Comparison of ENCODE assay signal across 8 cellular contexts in the genomic region with DNA sequence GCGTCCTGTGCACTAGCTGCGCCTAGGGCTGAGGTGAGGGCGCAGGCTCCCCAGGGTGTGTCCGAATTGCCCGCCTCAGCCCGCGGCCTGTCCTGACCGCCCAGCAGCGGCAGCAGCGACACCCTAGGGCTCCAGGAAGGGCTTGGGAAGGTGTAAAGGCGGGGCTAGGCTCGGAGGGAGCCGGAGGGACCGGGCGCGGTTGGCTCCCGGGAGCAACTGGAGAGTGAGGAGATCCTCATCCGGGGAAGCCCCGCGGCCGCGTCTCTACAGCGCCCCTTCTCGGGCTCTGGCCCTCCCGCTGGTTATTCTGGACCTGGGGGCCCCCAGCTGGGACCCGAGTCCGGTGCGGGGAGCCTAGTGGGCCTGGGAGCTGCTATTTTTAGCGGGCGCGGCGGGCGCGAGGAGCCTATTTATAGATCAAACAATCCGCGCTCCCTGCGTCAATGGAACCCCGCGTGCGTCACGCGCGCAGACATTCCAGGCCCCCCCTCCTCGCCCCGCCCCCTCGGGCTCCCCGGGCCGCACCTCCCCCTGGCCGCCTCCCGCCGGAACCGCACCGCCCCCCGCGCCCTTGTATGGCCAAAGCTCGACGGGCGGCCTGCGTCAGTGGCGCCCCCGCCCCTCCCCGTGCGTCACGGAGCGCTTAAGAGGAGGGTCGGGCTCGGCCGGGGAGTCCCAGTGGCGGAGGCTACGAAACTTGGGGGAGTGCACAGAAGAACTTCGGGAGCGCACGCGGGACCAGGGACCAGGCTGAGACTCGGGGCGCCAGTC. TPM values are rescaled to one million over a fixed set of nuclear protein-coding genes. Genes with fewer than 3 reads are reported as not detected.
DNase-seq lines count a peak whose midpoint lies in the region; TF ChIP-seq lines count a peak whose summit lies in the region.

Gene NR4A1 (plus strand): TSS at position 672 of the 771 bp plus-strand sequence. CDS start 2,887 bp downstream, outside the sequence.

- H4K20me1 ChIP-seq in Loucy (ENCODE audit: insufficient read depth, low read length, poor library complexity, severe bottlenecking) (no peaks in the 10 kb centered on the region), osteoblast (ENCODE audit: insufficient read depth, low read length) (peaks cover 8% of the 10 kb centered on the region)

- H3K4me1 ChIP-seq in Loucy (ENCODE audit: insufficient read depth, low read length, poor library complexity, severe bottlenecking) (peaks cover 28% of the 10 kb centered on the region), osteoblast (ENCODE audit: insufficient read depth, low read length) (peaks cover 22% of the 10 kb centered on the region)

- H3F3A ChIP-seq in Loucy (ENCODE audit: low read depth), result no peaks in the 10 kb centered on the region

- peak within 1 kb of the TSS; percentile 95 for H3K4me2 ChIP-seq in Loucy (ENCODE audit: low read depth, low read length, poor library complexity, severe bottlenecking)
- H3K4me2 ChIP-seq in osteoblast (ENCODE audit: insufficient read depth, low read length), result peak within 1 kb of the TSS; percentile 94

- H3K9me3 ChIP-seq in Loucy (ENCODE audit: insufficient read depth, low read depth, low read length) (no peaks in the 10 kb centered on the region), osteoblast (ENCODE audit: low read depth, low read length) (no peaks in the 10 kb centered on the region)

- H3K36me3 ChIP-seq in Loucy (ENCODE audit: insufficient read depth, low read length) (no peaks in the 10 kb centered on the region), osteoblast (ENCODE audit: insufficient read depth, low read length) (peaks cover 12% of the 10 kb centered on the region)

- H3K27me3 ChIP-seq in Loucy (ENCODE audit: insufficient read depth, low read length, poor library complexity, severe bottlenecking), result no peaks in the 10 kb centered on the region
- no peaks in the 10 kb centered on the region for H3K27me3 ChIP-seq in osteoblast (ENCODE audit: insufficient read depth, low read length)

- H2AFZ ChIP-seq in Loucy (ENCODE audit: low read length), result peak within 1 kb of the TSS; percentile 97
- peak within 1 kb of the TSS; percentile 15 for H2AFZ ChIP-seq in osteoblast (ENCODE audit: low read length)

- H3K27ac ChIP-seq in osteoblast (ENCODE audit: low read depth, low read length), result peak within 1 kb of the TSS; percentile 95
- peak within 1 kb of the TSS; percentile 83 for H3K27ac ChIP-seq in temporal lobe (ENCODE audit: low read depth, low read length)

- DNase-seq in GDM1 (lab: John Stamatoyannopoulos, UW), result peak; percentile 60
- DNase-seq in GOT3 (lab: John Stamatoyannopoulos, UW), result peak; percentile 88
- peak; percentile 73 for DNase-seq in SK-N-DZ (ENCODE audit: low spot score)
- peak; percentile 100 for DNase-seq in activated naive CD4-positive, alpha-beta T cell treated with anti-CD3 and anti-CD28 coated beads, Interleukin-2, amount 50 U/mL, for 16 hours
- peak; percentile 87 for DNase-seq in globus pallidus (ENCODE audit: low spot score)
- peak; percentile 99 for DNase-seq in osteoblast (ENCODE audit: insufficient read length, low spot score, missing footprints)

- TF ChIP-seq CTCF in Loucy (conservative IDR thresholded peaks at IDR 0.05; ENCODE audit: low read length) (no peak; the same call in 1 of the 2 replicates), osteoblast (IDR thresholded peaks at IDR 0.05; ENCODE audit: extremely low read depth, low read depth, low read length) (peak; percentile 40)

- H3K9me2 ChIP-seq in Loucy (replicated peaks; ENCODE audit: low read depth, low read length), result no peaks in the 10 kb centered on the region

- peak within 1 kb of the TSS; percentile 84 for H3K9ac ChIP-seq in Loucy (ENCODE audit: low read depth, low read length, poor library complexity, severe bottlenecking)

- H3K79me2 ChIP-seq in Loucy (ENCODE audit: insufficient read depth, low read length) (no peaks in the 10 kb centered on the region), osteoblast (ENCODE audit: insufficient read depth, low read length) (peaks cover 22% of the 10 kb centered on the region)

- peak within 1 kb of the TSS; percentile 85 for H3K4me3 ChIP-seq in Loucy (ENCODE audit: low read length, poor library complexity, severe bottlenecking)
- H3K4me3 ChIP-seq in osteoblast (ENCODE audit: insufficient read depth, low read length), result peak within 1 kb of the TSS; percentile 75

RNA-seq across cellular contexts. Expression of gene NR4A1, which starts in this region (rescaled TPM):
- 14.7 and 19.6 TPM in 2 replicates for polyA plus RNA-seq in SK-N-DZ (2014; cell fraction: cytosol; rRNA removed)
- 16.8 and 20.0 TPM in 2 replicates for polyA plus RNA-seq in SK-N-DZ (2014; cell fraction: nucleus; rRNA removed)
- 3.3 and 3.5 TPM in 2 replicates for total RNA-seq in osteoblast
- 10.1 TPM for total RNA-seq in temporal lobe

Comparison
In these comparisons a context has a peak if more than half of its experiments do, and no peak if none do; other contexts are left out.
1. Peak in every context shown above with its lines: DNase-seq, H3K4me3 ChIP-seq and H3K27ac ChIP-seq.